In the genomic region with DNA sequence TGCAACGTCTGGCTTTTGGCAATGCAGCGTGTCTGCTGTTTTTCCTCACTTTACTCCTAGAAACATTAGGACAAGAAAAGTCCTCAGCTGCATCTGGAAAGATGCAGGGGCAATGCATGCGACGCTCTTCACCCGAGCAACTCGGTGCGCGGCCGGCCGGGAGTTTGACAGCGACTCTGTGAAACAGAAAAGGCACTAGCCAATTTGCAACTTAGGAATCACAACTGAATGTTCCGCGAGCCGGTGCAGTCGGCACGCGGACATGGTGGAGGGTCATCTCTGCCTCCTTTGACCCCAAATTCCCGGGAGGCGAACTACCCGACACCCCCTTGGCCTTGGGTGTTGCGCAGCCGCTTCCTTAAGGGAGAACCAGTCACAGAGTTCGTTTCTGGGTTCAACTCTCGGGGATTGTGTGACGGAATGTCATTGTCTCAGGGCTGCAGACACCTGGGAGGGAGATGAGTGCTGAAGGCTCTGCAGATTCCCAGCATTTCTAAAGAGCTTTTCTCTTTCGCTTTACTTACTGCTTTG, we compare ENCODE assay signal across 11 cellular contexts. TPM values are rescaled to one million over a fixed set of nuclear protein-coding genes. Genes with fewer than 3 reads are reported as not detected.
DNase-seq lines count a peak whose midpoint lies in the region; ATAC-seq and TF ChIP-seq lines count a peak whose summit lies in the region.
"Had no signal": no experiment of that assay in that cellular context is flagged by ENCODE, and none has a peak within 500 bp of the region (broad histone marks: within the 10 kb centered on the region; RNA-seq: fewer than 3 reads in every experiment).

No MANE protein-coding gene starts in this region.

- H3K27ac ChIP-seq in iPS DF 6.9 (ENCODE audit: low read length) (no peak overlapping the region), thoracic aorta (no peak overlapping the region), Karpas-422 (ENCODE audit: low read length) (no peak overlapping the region)
- H3K27ac ChIP-seq: C4-2B had no signal

- no peak overlapping the region for H3K27ac Mint-ChIP-seq in activated naive CD4-positive, alpha-beta T cell treated with anti-CD3 and anti-CD28 coated beads, Interleukin-2, amount 50 U/mL, for 24 hours
- peak overlapping the region; percentile 57 to 89 (median 82) for H3K27ac Mint-ChIP-seq in IgD-negative memory B cell

- H3K36me3 ChIP-seq in iPS DF 6.9 (ENCODE audit: control insufficient read depth, insufficient read depth, low read length) (no peaks in the 10 kb centered on the region), thoracic aorta (no peaks in the 10 kb centered on the region), Karpas-422 (ENCODE audit: insufficient read depth, low read length) (no peaks in the 10 kb centered on the region)

- peaks cover 47% of the 10 kb centered on the region for H3K27me3 Mint-ChIP-seq in activated naive CD4-positive, alpha-beta T cell treated with anti-CD3 and anti-CD28 coated beads, Interleukin-2, amount 50 U/mL, for 24 hours
- H3K27me3 Mint-ChIP-seq in IgD-negative memory B cell = peaks cover 77% of the 10 kb centered on the region

- no peak overlapping the region for H2AFZ ChIP-seq in Karpas-422 (ENCODE audit: low read length)

- H3K36me3 Mint-ChIP-seq in activated naive CD4-positive, alpha-beta T cell treated with anti-CD3 and anti-CD28 coated beads, Interleukin-2, amount 50 U/mL, for 24 hours = peaks cover 33% of the 10 kb centered on the region
- H3K36me3 Mint-ChIP-seq in IgD-negative memory B cell = peaks cover 8% of the 10 kb centered on the region

- no peaks in the 10 kb centered on the region for H3K9me3 Mint-ChIP-seq in activated naive CD4-positive, alpha-beta T cell treated with anti-CD3 and anti-CD28 coated beads, Interleukin-2, amount 50 U/mL, for 24 hours
- H3K9me3 Mint-ChIP-seq in IgD-negative memory B cell = peaks cover 0 to 7% (median 0%) of the 10 kb centered on the region in 3 donors

- H3K79me2 ChIP-seq in Karpas-422 (ENCODE audit: low read length) = no peaks in the 10 kb centered on the region

- no peak overlapping the region for H3K9ac ChIP-seq in Karpas-422 (ENCODE audit: low read length)

- peaks cover 42% of the 10 kb centered on the region for H3K4me1 Mint-ChIP-seq in activated naive CD4-positive, alpha-beta T cell treated with anti-CD3 and anti-CD28 coated beads, Interleukin-2, amount 50 U/mL, for 24 hours
- peaks cover 18 to 23% (median 23%) of the 10 kb centered on the region in 3 donors for H3K4me1 Mint-ChIP-seq in IgD-negative memory B cell

- peak overlapping the region; percentile 77 for H3K4me3 Mint-ChIP-seq in activated naive CD4-positive, alpha-beta T cell treated with anti-CD3 and anti-CD28 coated beads, Interleukin-2, amount 50 U/mL, for 24 hours
- peak overlapping the region; percentile 65 to 89 (median 72) for H3K4me3 Mint-ChIP-seq in IgD-negative memory B cell

- ATAC-seq in thoracic aorta (ENCODE audit: insufficient number of reproducible peaks, low FRiP score, low read depth) = no peak
- ATAC-seq: HCT116 had no signal

- TF ChIP-seq CTCF in thoracic aorta (IDR thresholded peaks at IDR 0.05) = no peak

- peaks cover 45% of the 10 kb centered on the region for H3K27me3 ChIP-seq in iPS DF 6.9 (ENCODE audit: control insufficient read depth, insufficient read depth, low read length)
- no peaks in the 10 kb centered on the region for H3K27me3 ChIP-seq in thoracic aorta (replicated peaks; ENCODE audit: insufficient read depth)
- H3K27me3 ChIP-seq in Karpas-422 (ENCODE audit: low read length) = no peaks in the 10 kb centered on the region

- H3K4me2 ChIP-seq in Karpas-422 (ENCODE audit: low read depth, low read length, poor library complexity, severe bottlenecking) = no peak overlapping the region

- no peak for DNase-seq in activated naive CD4-positive, alpha-beta T cell treated with anti-CD3 and anti-CD28 coated beads, Interleukin-2, amount 50 U/mL, for 16 hours
- DNase-seq in iPS DF 6.9 (ENCODE audit: low read depth, low spot score) (no peak), thoracic aorta (ENCODE audit: low spot score) (no peak), Karpas-422 (no peak), islet precursor cell (no peak), NCI-H2107 (lab: John Stamatoyannopoulos, UW) (no peak)
- DNase-seq: NCI-H2171 treated with DMSO at 0.1 percent for 48 hours had no signal

- WGBS in iPS DF 6.9 (ENCODE audit: insufficient coverage, insufficient read length) = no CpG with 5 or more reads among the region's 26 CpGs

- H3K4me3 ChIP-seq in iPS DF 6.9 (ENCODE audit: low read length) = peak overlapping the region; percentile 29; the same call in 1 of the 2 replicates
- H3K4me3 ChIP-seq in thoracic aorta = peak overlapping the region; percentile 68
- no peak overlapping the region for H3K4me3 ChIP-seq in Karpas-422 (ENCODE audit: low read length)

- H3K9me3 ChIP-seq in iPS DF 6.9 (ENCODE audit: control insufficient read depth, insufficient read depth, low read length) (no peaks in the 10 kb centered on the region), thoracic aorta (no peaks in the 10 kb centered on the region), Karpas-422 (ENCODE audit: low read length) (peaks cover 6% of the 10 kb centered on the region; the same call in 1 of the 2 replicates)

- no peaks in the 10 kb centered on the region for H3K9me2 ChIP-seq in Karpas-422 (replicated peaks; ENCODE audit: insufficient read depth, low read length)

- H4K20me1 ChIP-seq in Karpas-422 (ENCODE audit: insufficient read depth, low read depth, low read length) = no peaks in the 10 kb centered on the region

- H3K4me1 ChIP-seq in iPS DF 6.9 (ENCODE audit: control insufficient read depth, insufficient read depth, low read length) = peaks cover 5% of the 10 kb centered on the region; the same call in 1 of the 2 replicates
- peaks cover 0 to 18% of the 10 kb centered on the region in 2 donors for H3K4me1 ChIP-seq in thoracic aorta (ENCODE audit: control insufficient read depth in 1 of 2, low read depth in 2 of 2)
- no peaks in the 10 kb centered on the region for H3K4me1 ChIP-seq in Karpas-422 (ENCODE audit: low read length)

RNA-seq across cellular contexts. Expression of gene NR4A2, which starts 9.8 kb away (rescaled TPM):
- polyA plus RNA-seq in IgD-negative memory B cell = 22.7 TPM
- 10 to 100 TPM in 1 of 2 donors, 1 to 10 TPM in 1; 4.4 to 11.5 TPM for total RNA-seq in thoracic aorta
- 0.40 TPM in 1 of 2 replicates, not detected in the other for total RNA-seq in Karpas-422 (2014; rRNA removed; shearing (Covaris generic); ENCODE audit: low replicate concordance)
